16 cellular contexts compared by ENCODE assay signal in genomic region chr2:164009801-164010337, GRCh38.
DNase-seq lines count a peak whose midpoint lies in the region; ATAC-seq, FAIRE-seq and TF ChIP-seq lines count a peak whose summit lies in the region.
"Had no signal": no experiment of that assay in that cellular context is flagged by ENCODE, and none has a peak within 500 bp of the region (broad histone marks: within the 10 kb centered on the region; RNA-seq: fewer than 3 reads in every experiment).

No MANE protein-coding gene starts in this region.

- H3K36me3 Mint-ChIP-seq in WTC11 (no peaks in the 10 kb centered on the region), T-cell (no peaks in the 10 kb centered on the region)
- H3K36me3 Mint-ChIP-seq in naive thymus-derived CD8-positive, alpha-beta T cell, result no peaks in the 10 kb centered on the region

- H3K9me3 Mint-ChIP-seq in WTC11 (no peaks in the 10 kb centered on the region), T-cell (peaks cover 3 to 10% (median 4%) of the 10 kb centered on the region in 3 donors)
- H3K9me3 Mint-ChIP-seq in naive thymus-derived CD8-positive, alpha-beta T cell, result peaks cover 0 to 5% (median 2%) of the 10 kb centered on the region in 9 donors
- H3K9me3 Mint-ChIP-seq: nephron had no signal

- ATAC-seq in WTC11, result no peak
- ATAC-seq in naive thymus-derived CD8-positive, alpha-beta T cell, result no peak
- ATAC-seq in T-cell (replicated peaks in 1 of 4), result no peak
- ATAC-seq: stimulated activated naive CD8-positive, alpha-beta T cell treated with anti-CD3 and anti-CD28 coated beads, Interleukin-15, amount 100 ng/mL, for 72 hours had no signal

- TF ChIP-seq CTCF in WTC11 (IDR thresholded peaks at IDR 0.05), result no peak

- peaks cover 6% of the 10 kb centered on the region for H3K4me1 Mint-ChIP-seq in WTC11
- H3K4me1 Mint-ChIP-seq in naive thymus-derived CD8-positive, alpha-beta T cell, result no peaks in the 10 kb centered on the region
- H3K4me1 Mint-ChIP-seq in T-cell, result no peaks in the 10 kb centered on the region
- H3K4me1 Mint-ChIP-seq: stimulated activated naive CD8-positive, alpha-beta T cell treated with anti-CD3 and anti-CD28 coated beads, Interleukin-15, amount 100 ng/mL, for 72 hours had no signal

- H3K27me3 Mint-ChIP-seq in WTC11 (ENCODE audit: low read depth), result no peaks in the 10 kb centered on the region
- no peaks in the 10 kb centered on the region for H3K27me3 Mint-ChIP-seq in naive thymus-derived CD8-positive, alpha-beta T cell
- no peaks in the 10 kb centered on the region for H3K27me3 Mint-ChIP-seq in T-cell
- H3K27me3 Mint-ChIP-seq: stimulated activated naive CD8-positive, alpha-beta T cell treated with anti-CD3 and anti-CD28 coated beads, Interleukin-15, amount 100 ng/mL, for 72 hours had no signal

- no peaks in the 10 kb centered on the region for H3K27me3 ChIP-seq in small intestine (ENCODE audit: control insufficient read depth in 2 of 2, insufficient read depth in 2 of 2, low read length in 2 of 2)
- H3K27me3 ChIP-seq: ascending aorta had no signal

- H3K27ac ChIP-seq in small intestine (ENCODE audit: low read depth in 1 of 2, low read length in 1 of 2), result no peak overlapping the region
- H3K27ac ChIP-seq: ascending aorta, KMS-11, skin epidermis had no signal

- FAIRE-seq in small intestine (lab: Jason Lieb, UNC), result no peak

- H3K36me3 ChIP-seq in small intestine (ENCODE audit: control insufficient read depth in 2 of 2, insufficient read depth in 2 of 2, low read length in 2 of 2), result no peaks in the 10 kb centered on the region
- H3K36me3 ChIP-seq: ascending aorta had no signal

- H3K27ac Mint-ChIP-seq in WTC11 (no peak overlapping the region), T-cell (no peak overlapping the region)
- H3K27ac Mint-ChIP-seq in naive thymus-derived CD8-positive, alpha-beta T cell, result no peak overlapping the region
- H3K27ac Mint-ChIP-seq: stimulated activated naive CD8-positive, alpha-beta T cell treated with anti-CD3 and anti-CD28 coated beads, Interleukin-15, amount 100 ng/mL, for 72 hours had no signal

- WGBS in small intestine, 3 donors, result 46 to 49% (median 46%) methylated on average over 5 of the region's 5 CpGs

- H3K4me3 ChIP-seq in small intestine (ENCODE audit: low read depth in 1 of 2, low read length in 2 of 2), result no peak overlapping the region
- H3K4me3 ChIP-seq: ascending aorta, skin epidermis had no signal

- POLR2A ChIA-PET in WTC11 (lab: Charles Lee) (no interaction called here), T-cell (lab: Charles Lee) (interaction anchor here in 1 of 2 donors (0.6 kb wide), 1 partner anchor 16 kb away, joined by 3 read pairs; no protein-coding TSS in a partner anchor)
- POLR2A ChIA-PET in naive thymus-derived CD8-positive, alpha-beta T cell (lab: Charles Lee), result no interaction called here

- DNase-seq in DMS 273 (lab: John Stamatoyannopoulos, UW; ENCODE audit: unreplicated experiment) (peak; percentile 38), NCI-H1436 (lab: John Stamatoyannopoulos, UW) (peak; percentile 71), WTC11 (ENCODE audit: low spot score) (no peak), medulla oblongata (ENCODE audit: extremely low spot score) (peak; percentile 37), small intestine (no peak), T-cell (no peak)
- no peak for DNase-seq in naive thymus-derived CD8-positive, alpha-beta T cell
- no peak for DNase-seq in stimulated activated CD4-positive, alpha-beta T cell treated with anti-CD3 and anti-CD28 coated beads, Interleukin-12 subunit alpha, Interleukin-12 subunit beta, amount 100 ng/mL, for 4 hours
- DNase-seq: activated effector memory CD4-positive, alpha-beta T cell treated with Interleukin-2 at 50 U/mL for 16 hours; NCI-H2107; SK-N-SH; stimulated activated naive CD8-positive, alpha-beta T cell treated with anti-CD3 and anti-CD28 coated beads, Interleukin-15, amount 100 ng/mL, for 72 hours had no signal

- no peaks in the 10 kb centered on the region for H3K4me1 ChIP-seq in small intestine (ENCODE audit: control insufficient read depth in 2 of 2, insufficient read depth in 1 of 2, low read depth in 1 of 2, low read length in 1 of 2)

- no peak overlapping the region for H3K4me3 Mint-ChIP-seq in WTC11
- H3K4me3 Mint-ChIP-seq in naive thymus-derived CD8-positive, alpha-beta T cell, result no peak overlapping the region
- no peak overlapping the region for H3K4me3 Mint-ChIP-seq in T-cell
- H3K4me3 Mint-ChIP-seq: nephron; stimulated activated naive CD8-positive, alpha-beta T cell treated with anti-CD3 and anti-CD28 coated beads, Interleukin-15, amount 100 ng/mL, for 72 hours had no signal

- no peaks in the 10 kb centered on the region for H3K9me3 ChIP-seq in small intestine (ENCODE audit: control insufficient read depth, low read depth)
- H3K9me3 ChIP-seq: ascending aorta, SK-N-SH had no signal

- CTCF ChIA-PET in WTC11 (lab: Charles Lee), result no interaction called here
- CTCF ChIA-PET in T-cell (lab: Charles Lee), result no interaction called here

TF ChIP-seq in WTC11, 78 proteins besides CTCF, POLR2A, EP300 and RAD21:
- TF ChIP-seq ATF3 (CRISPR knock-in tag; conservative IDR thresholded peaks at IDR 0.05) (no peak), RELA (CRISPR knock-in tag; IDR thresholded peaks at IDR 0.05; ENCODE audit: borderline replicate concordance) (no peak), ARID4B (CRISPR knock-in tag; IDR thresholded peaks at IDR 0.05; ENCODE audit: borderline replicate concordance) (no peak), JUN (CRISPR knock-in tag; IDR thresholded peaks at IDR 0.05) (no peak), GABPB1 (CRISPR knock-in tag; IDR thresholded peaks at IDR 0.05) (0 out of 2 replicates have a peak, but pooled peaks have one; percentile 39)
- TF ChIP-seq, protein P1, sequence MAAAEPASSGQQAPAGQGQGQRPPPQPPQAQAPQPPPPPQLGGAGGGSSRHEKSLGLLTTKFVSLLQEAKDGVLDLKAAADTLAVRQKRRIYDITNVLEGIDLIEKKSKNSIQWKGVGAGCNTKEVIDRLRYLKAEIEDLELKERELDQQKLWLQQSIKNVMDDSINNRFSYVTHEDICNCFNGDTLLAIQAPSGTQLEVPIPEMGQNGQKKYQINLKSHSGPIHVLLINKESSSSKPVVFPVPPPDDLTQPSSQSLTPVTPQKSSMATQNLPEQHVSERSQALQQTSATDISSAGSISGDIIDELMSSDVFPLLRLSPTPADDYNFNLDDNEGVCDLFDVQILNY (CRISPR knock-in tag; IDR thresholded peaks at IDR 0.05), result no peak
- TF ChIP-seq, protein P2, sequence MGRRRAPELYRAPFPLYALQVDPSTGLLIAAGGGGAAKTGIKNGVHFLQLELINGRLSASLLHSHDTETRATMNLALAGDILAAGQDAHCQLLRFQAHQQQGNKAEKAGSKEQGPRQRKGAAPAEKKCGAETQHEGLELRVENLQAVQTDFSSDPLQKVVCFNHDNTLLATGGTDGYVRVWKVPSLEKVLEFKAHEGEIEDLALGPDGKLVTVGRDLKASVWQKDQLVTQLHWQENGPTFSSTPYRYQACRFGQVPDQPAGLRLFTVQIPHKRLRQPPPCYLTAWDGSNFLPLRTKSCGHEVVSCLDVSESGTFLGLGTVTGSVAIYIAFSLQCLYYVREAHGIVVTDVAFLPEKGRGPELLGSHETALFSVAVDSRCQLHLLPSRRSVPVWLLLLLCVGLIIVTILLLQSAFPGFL (CRISPR knock-in tag; IDR thresholded peaks at IDR 0.05; ENCODE audit: borderline replicate concordance), result no peak

Comparison
In these comparisons a context has a peak if more than half of its experiments do, and no peak if none do; other contexts are left out.
1. DNase-seq: peak in DMS 273 (single experiment), NCI-H1436 (single experiment) and medulla oblongata (single experiment); none in WTC11 (single experiment), naive thymus-derived CD8-positive, alpha-beta T cell (0 of 10), stimulated activated CD4-positive, alpha-beta T cell treated with anti-CD3 and anti-CD28 coated beads, Interleukin-12 subunit alpha, Interleukin-12 subunit beta, amount 100 ng/mL, for 4 hours (single experiment), small intestine (single experiment) and T-cell (0 of 34).